ENCODE assay signal across 29 cellular contexts in the genomic region with DNA sequence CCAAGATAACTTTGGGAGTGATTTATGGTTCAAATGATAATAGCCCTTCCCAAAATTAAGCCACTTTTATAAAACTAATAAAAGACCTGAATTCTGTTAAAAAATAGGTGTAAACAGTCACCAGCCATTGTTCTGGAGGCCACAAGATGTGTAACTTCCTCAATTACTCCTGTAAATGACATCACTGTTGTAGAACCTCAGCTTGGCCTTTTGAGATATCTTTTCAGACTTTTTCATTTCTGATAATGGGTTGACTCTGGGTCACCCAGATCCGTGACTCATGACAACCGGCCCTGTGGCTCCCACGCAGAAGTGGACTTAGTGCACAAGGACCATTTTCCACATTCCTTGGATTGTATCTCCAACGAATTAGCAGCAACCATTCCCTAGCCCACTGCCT.
DNase-seq lines count a peak whose midpoint lies in the region; ATAC-seq, FAIRE-seq and TF ChIP-seq lines count a peak whose summit lies in the region.
"Had no signal": no experiment of that assay in that cellular context is flagged by ENCODE, and none has a peak within 500 bp of the region (broad histone marks: within the 10 kb centered on the region; RNA-seq: fewer than 3 reads in every experiment).

No MANE protein-coding gene starts in this region.

- no peak for TF ChIP-seq EP300 in A549 (IDR thresholded peaks at IDR 0.05)

- no peaks in the 10 kb centered on the region for H3K36me3 Mint-ChIP-seq in activated T-cell treated with anti-CD3 and anti-CD28 coated beads, Interleukin-2, amount 50 U/mL, for 24 hours (ENCODE audit: low read depth)
- no peaks in the 10 kb centered on the region for H3K36me3 Mint-ChIP-seq in glutamatergic neuron (ENCODE audit: unreplicated experiment)
- H3K36me3 Mint-ChIP-seq: brain had no signal

- no peak overlapping the region for H3K4me3 Mint-ChIP-seq in activated T-cell treated with anti-CD3 and anti-CD28 coated beads, Interleukin-2, amount 50 U/mL, for 24 hours
- no peak overlapping the region for H3K4me3 Mint-ChIP-seq in glutamatergic neuron (ENCODE audit: unreplicated experiment)
- H3K4me3 Mint-ChIP-seq: activated naive CD8-positive, alpha-beta T cell treated with anti-CD3 and anti-CD28 coated beads, Interleukin-2, amount 50 U/mL, for 24 hours; brain; nephron progenitor cell; T-helper 1 cell treated with Interleukin-12 subunit alpha and Interleukin-12 subunit beta and Interleukin-4 antibody, amounts not matched to agents 30 μg/mL and 1 μg/mL, for 36 hours had no signal

- H3K27ac Mint-ChIP-seq in activated T-cell treated with anti-CD3 and anti-CD28 coated beads, Interleukin-2, amount 50 U/mL, for 24 hours: no peak overlapping the region
- no peak overlapping the region for H3K27ac Mint-ChIP-seq in glutamatergic neuron (ENCODE audit: unreplicated experiment)
- H3K27ac Mint-ChIP-seq: activated naive CD8-positive, alpha-beta T cell treated with anti-CD3 and anti-CD28 coated beads, Interleukin-2, amount 50 U/mL, for 24 hours; brain; nephron progenitor cell; T-helper 1 cell treated with Interleukin-12 subunit alpha and Interleukin-12 subunit beta and Interleukin-4 antibody, amounts not matched to agents 30 μg/mL and 1 μg/mL, for 36 hours had no signal

- TF ChIP-seq RAD21 in A549 (conservative IDR thresholded peaks at IDR 0.05 in 1 of 2, IDR thresholded peaks at IDR 0.05 in 1 of 2): no peak

- no peak overlapping the region for H3K4me2 ChIP-seq in A549
- H3K4me2 ChIP-seq: BLaER1 had no signal

- H3K27ac ChIP-seq in A549: no peak overlapping the region
- H3K27ac ChIP-seq: BLaER1, SJSA1, spleen, tibial nerve had no signal

- POLR2A ChIA-PET in A549 (lab: Yijun Ruan, JAX): no interaction called here

- no peak overlapping the region for H3K4me3 ChIP-seq in A549
- H3K4me3 ChIP-seq in fibroblast of pulmonary artery (replicated peaks; ENCODE audit: low read depth, low read length): no peak overlapping the region
- H3K4me3 ChIP-seq: BLaER1, SJSA1, spleen, tibial nerve had no signal

- H3K27me3 Mint-ChIP-seq in activated T-cell treated with anti-CD3 and anti-CD28 coated beads, Interleukin-2, amount 50 U/mL, for 24 hours: no peaks in the 10 kb centered on the region
- H3K27me3 Mint-ChIP-seq in glutamatergic neuron (ENCODE audit: unreplicated experiment): no peaks in the 10 kb centered on the region
- H3K27me3 Mint-ChIP-seq: activated naive CD8-positive, alpha-beta T cell treated with anti-CD3 and anti-CD28 coated beads, Interleukin-2, amount 50 U/mL, for 24 hours had no signal

- ATAC-seq in A549: no peak
- ATAC-seq: activated naive CD8-positive, alpha-beta T cell treated with anti-CD3 and anti-CD28 coated beads, Interleukin-2, amount 50 U/mL, for 24 hours; left cardiac atrium had no signal

- H3K4me1 Mint-ChIP-seq in activated T-cell treated with anti-CD3 and anti-CD28 coated beads, Interleukin-2, amount 50 U/mL, for 24 hours (ENCODE audit: low read depth): no peaks in the 10 kb centered on the region
- no peaks in the 10 kb centered on the region for H3K4me1 Mint-ChIP-seq in glutamatergic neuron (ENCODE audit: low read depth, unreplicated experiment)
- H3K4me1 Mint-ChIP-seq: activated naive CD8-positive, alpha-beta T cell treated with anti-CD3 and anti-CD28 coated beads, Interleukin-2, amount 50 U/mL, for 24 hours; brain; nephron progenitor cell had no signal

- TF ChIP-seq CTCF in A549 (IDR thresholded peaks at IDR 0.05) (no peak), fibroblast of pulmonary artery (IDR thresholded peaks at IDR 0.05; ENCODE audit: low read length, missing control alignments) (no peak), glutamatergic neuron (IDR thresholded peaks at IDR 0.05; ENCODE audit: partially characterized antibody, unreplicated experiment) (no peak)

- 63% methylated on average over 4 of the region's 4 CpGs for WGBS in A549 (ENCODE audit: missing lambda C conversion rate)

- H3K9me3 ChIP-seq in A549: peaks cover 8% of the 10 kb centered on the region; the same call in 1 of the 3 replicates
- H3K9me3 ChIP-seq: BLaER1, SJSA1, spleen, tibial nerve had no signal

- FAIRE-seq in A549 (lab: Jason Lieb, UNC) (peak; percentile 54), H54 (lab: Jason Lieb, UNC) (peak; percentile 84)
- FAIRE-seq: frontal cortex had no signal

- TF ChIP-seq POLR2A in A549 (IDR thresholded peaks at IDR 0.05; ENCODE audit: low read length) (no peak), H54 (IDR thresholded peaks at IDR 0.05; ENCODE audit: low read depth, low read length) (no peak)

- CTCF ChIA-PET in A549 (lab: Yijun Ruan, JAX): interaction anchor here (0.8 kb wide), 1 partner anchor 60 kb away, joined by 3 read pairs; no protein-coding TSS in a partner anchor

- DNase-seq in A549 (ENCODE audit: low read depth in 1 of 2, low spot score in 1 of 2) (peak in 1 of 2 experiments; percentile 25), H54 (ENCODE audit: insufficient read length, low spot score) (no peak), RPMI7951 (ENCODE audit: low read depth) (peak; percentile 31), fibroblast of pulmonary artery (ENCODE audit: low read depth) (peak; percentile 40), glutamatergic neuron (no peak), cortex of kidney (lab: John Stamatoyannopoulos, UW) (no peak)
- DNase-seq in activated T-cell treated with anti-CD3 and anti-CD28 coated beads, Interleukin-2, amount 50 U/mL, for 24 hours: no peak
- DNase-seq: activated CD4-positive, alpha-beta T cell treated with anti-CD3 and anti-CD28 coated beads for 4 hours; activated gamma-delta T cell treated with Interleukin-2 at 50 U/mL for 16 hours; activated naive CD8-positive, alpha-beta T cell treated with anti-CD3 and anti-CD28 coated beads, Interleukin-2, amount 50 U/mL, for 24 hours; activated T-cell treated with anti-CD3 and anti-CD28 coated beads, Interleukin-2, amount 50 U/mL, for 1 hour; COR-L47; DMS79; effector CD8-positive, alpha-beta T cell; hippocampal formation; left cardiac atrium; mammary epithelial cell; NCI-H1105; NCI-H2029; NCI-H526 treated with DMSO at 0.1 percent for 48 hours; nephron progenitor cell; RPMI8226; spleen had no signal

- H3K4me1 ChIP-seq in A549: no peaks in the 10 kb centered on the region
- H3K4me1 ChIP-seq: BLaER1, SJSA1, spleen, tibial nerve had no signal

- peaks cover 11% of the 10 kb centered on the region for H3K9me3 Mint-ChIP-seq in activated T-cell treated with anti-CD3 and anti-CD28 coated beads, Interleukin-2, amount 50 U/mL, for 24 hours
- H3K9me3 Mint-ChIP-seq in glutamatergic neuron (ENCODE audit: unreplicated experiment): peaks cover 1% of the 10 kb centered on the region
- H3K9me3 Mint-ChIP-seq: brain, nephron progenitor cell had no signal

TF ChIP-seq in A549, 52 proteins besides CTCF, POLR2A, EP300 and RAD21:
- TF ChIP-seq RFX5 (IDR thresholded peaks at IDR 0.05): no peak
- no peak for TF ChIP-seq TFCP2L1 (CRISPR knock-in tag; IDR thresholded peaks at IDR 0.05)
- no peak for TF ChIP-seq TP53 (CRISPR knock-in tag; IDR thresholded peaks at IDR 0.05)
- no peak for TF ChIP-seq HDAC2 (IDR thresholded peaks at IDR 0.05)

Comparison
In these comparisons a context has a peak if more than half of its experiments do, and no peak if none do; other contexts are left out.
1. DNase-seq: peak in RPMI7951 (single experiment) and fibroblast of pulmonary artery (single experiment); none in H54 (single experiment), activated T-cell treated with anti-CD3 and anti-CD28 coated beads, Interleukin-2, amount 50 U/mL, for 24 hours (single experiment), glutamatergic neuron (single experiment) and cortex of kidney (single experiment).